In genomic region chr6:139588734-139589418, GRCh38 we compare ENCODE assay signal across 10 cellular contexts.
DNase-seq lines count a peak whose midpoint lies in the region; ATAC-seq, FAIRE-seq and TF ChIP-seq lines count a peak whose summit lies in the region.
"Had no signal": no experiment of that assay in that cellular context is flagged by ENCODE, and none has a peak within 500 bp of the region (broad histone marks: within the 10 kb centered on the region; RNA-seq: fewer than 3 reads in every experiment).

No MANE protein-coding gene starts in this region.

- H3K27ac ChIP-seq in RWPE2 (ENCODE audit: poor library complexity, severe bottlenecking), result peak overlapping the region; percentile 70
- no peak overlapping the region for H3K27ac ChIP-seq in small intestine (ENCODE audit: low read depth in 1 of 2, low read length in 1 of 2)

- H3K4me1 ChIP-seq in RWPE2 (ENCODE audit: insufficient read depth, poor library complexity, severe bottlenecking), result peaks cover 13% of the 10 kb centered on the region
- H3K4me1 ChIP-seq in small intestine (ENCODE audit: control insufficient read depth in 2 of 2, insufficient read depth in 1 of 2, low read depth in 1 of 2, low read length in 1 of 2), result peaks cover 2 to 7% of the 10 kb centered on the region in 2 donors

- H3K27ac Mint-ChIP-seq in activated naive CD4-positive, alpha-beta T cell treated with anti-CD3 and anti-CD28 coated beads, Interleukin-2, amount 10 ng/mL, durations not matched to agents 7 days and 5 days, result no peak overlapping the region

- ATAC-seq in RWPE2 (ENCODE audit: low read depth) (peak; percentile 58), HG02938 (IDR thresholded peaks at IDR 0.05; ENCODE audit: unreplicated experiment) (no peak)

- H3K9me3 ChIP-seq in RWPE2 (ENCODE audit: severe bottlenecking) (no peaks in the 10 kb centered on the region), small intestine (ENCODE audit: control insufficient read depth, low read depth) (no peaks in the 10 kb centered on the region)
- H3K9me3 ChIP-seq: adrenal gland, spleen had no signal

- H3K4me3 ChIP-seq in RWPE2 (ENCODE audit: severe bottlenecking), result no peak overlapping the region
- H3K4me3 ChIP-seq in small intestine (ENCODE audit: low read depth in 1 of 2, low read length in 2 of 2), result no peak overlapping the region
- H3K4me3 ChIP-seq: adrenal gland, spleen had no signal

- H3K27me3 ChIP-seq in RWPE2 (ENCODE audit: insufficient read depth, poor library complexity, severe bottlenecking) (no peaks in the 10 kb centered on the region), small intestine (ENCODE audit: control insufficient read depth in 2 of 2, insufficient read depth in 2 of 2, low read length in 2 of 2) (no peaks in the 10 kb centered on the region)
- H3K27me3 ChIP-seq: adrenal gland, spleen had no signal

- no peaks in the 10 kb centered on the region for H3K36me3 Mint-ChIP-seq in activated naive CD4-positive, alpha-beta T cell treated with anti-CD3 and anti-CD28 coated beads, Interleukin-2, amount 10 ng/mL, durations not matched to agents 7 days and 5 days

- H3K36me3 ChIP-seq in RWPE2 (ENCODE audit: low read depth) (no peaks in the 10 kb centered on the region), small intestine (ENCODE audit: control insufficient read depth in 2 of 2, insufficient read depth in 2 of 2, low read length in 2 of 2) (no peaks in the 10 kb centered on the region)
- H3K36me3 ChIP-seq: adrenal gland, spleen had no signal

- H3K4me1 Mint-ChIP-seq in activated naive CD4-positive, alpha-beta T cell treated with anti-CD3 and anti-CD28 coated beads, Interleukin-2, amount 10 ng/mL, durations not matched to agents 7 days and 5 days, result no peaks in the 10 kb centered on the region

- DNase-seq in HS-5 (ENCODE audit: low read depth) (peak; percentile 70), RWPE2 (ENCODE audit: low spot score) (no peak), fibroblast of the conjunctiva (ENCODE audit: low read depth) (peak; percentile 57), small intestine (peak; percentile 54), NCI-H748 (lab: John Stamatoyannopoulos, UW; ENCODE audit: unreplicated experiment) (no peak), NCI-H187 (lab: John Stamatoyannopoulos, UW) (no peak)
- DNase-seq in activated naive CD4-positive, alpha-beta T cell treated with anti-CD3 and anti-CD28 coated beads, Interleukin-2, amount 10 ng/mL, durations not matched to agents 7 days and 5 days, result no peak
- DNase-seq: spleen had no signal

- H3K4me3 Mint-ChIP-seq in activated naive CD4-positive, alpha-beta T cell treated with anti-CD3 and anti-CD28 coated beads, Interleukin-2, amount 10 ng/mL, durations not matched to agents 7 days and 5 days, result no peak overlapping the region

- no peak for TF ChIP-seq CTCF in RWPE2 (IDR thresholded peaks at IDR 0.05; ENCODE audit: poor library complexity, severe bottlenecking)

- no peak for FAIRE-seq in small intestine (lab: Jason Lieb, UNC)

- peaks cover 25% of the 10 kb centered on the region for H3K27me3 Mint-ChIP-seq in activated naive CD4-positive, alpha-beta T cell treated with anti-CD3 and anti-CD28 coated beads, Interleukin-2, amount 10 ng/mL, durations not matched to agents 7 days and 5 days

- H3K9me3 Mint-ChIP-seq in activated naive CD4-positive, alpha-beta T cell treated with anti-CD3 and anti-CD28 coated beads, Interleukin-2, amount 10 ng/mL, durations not matched to agents 7 days and 5 days, result no peaks in the 10 kb centered on the region

- 7 to 34% (median 24%) methylated on average over 3 of the region's 3 CpGs for WGBS in small intestine, 3 donors

- CTCF ChIA-PET in activated naive CD4-positive, alpha-beta T cell treated with anti-CD3 and anti-CD28 coated beads, Interleukin-2, amount 10 ng/mL, durations not matched to agents 7 days and 5 days (lab: Charles Lee), result no interaction called here

Comparison
In these comparisons a context has a peak if more than half of its experiments do, and no peak if none do; other contexts are left out.
1. DNase-seq: peak in HS-5 (single experiment), fibroblast of the conjunctiva (single experiment) and small intestine (single experiment); none in RWPE2 (single experiment), activated naive CD4-positive, alpha-beta T cell treated with anti-CD3 and anti-CD28 coated beads, Interleukin-2, amount 10 ng/mL, durations not matched to agents 7 days and 5 days (single experiment), NCI-H748 (single experiment) and NCI-H187 (0 of 2).